26 cellular contexts compared by ENCODE assay signal in the genomic region with DNA sequence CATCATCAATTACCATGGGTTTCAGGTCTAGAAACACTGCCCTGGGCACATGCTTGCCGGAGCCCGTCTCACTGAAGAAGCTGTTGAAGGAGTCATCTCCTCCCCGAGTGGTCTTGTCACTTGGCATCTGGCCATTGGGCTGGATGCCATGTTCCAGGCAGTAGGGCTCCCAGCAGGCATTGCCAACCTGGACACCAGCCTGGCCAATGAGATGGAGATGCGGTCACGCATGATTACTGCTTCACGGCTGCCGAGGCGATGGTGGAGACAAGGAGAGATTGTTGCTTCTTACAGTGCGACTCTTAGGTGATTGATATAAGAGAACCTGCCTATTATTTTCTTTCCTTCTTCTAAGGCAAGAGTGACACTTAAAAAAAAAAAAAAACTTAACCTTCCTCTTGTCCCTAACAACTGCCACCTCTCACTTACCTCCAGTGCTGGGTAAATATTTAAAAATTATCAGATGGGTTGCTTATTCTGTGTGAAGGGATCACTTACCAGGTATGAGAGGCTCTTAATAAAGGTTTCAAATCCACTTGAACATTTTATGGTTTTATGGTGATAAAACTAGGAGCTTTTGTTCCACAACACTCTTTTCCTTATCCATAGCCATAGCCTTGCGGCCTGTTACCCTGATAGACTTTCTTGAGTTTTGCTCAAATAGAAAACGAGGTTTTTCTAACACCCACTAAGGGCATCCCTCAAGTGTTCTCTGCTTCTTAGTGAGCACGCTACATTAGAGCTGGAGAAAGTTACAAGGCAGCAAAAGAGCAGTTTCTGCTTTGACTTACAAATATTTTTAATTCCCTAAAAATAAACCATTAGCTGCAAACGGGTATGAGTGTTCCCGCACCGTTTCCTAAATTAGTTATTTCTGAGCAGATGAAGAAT. TPM values are rescaled to one million over a fixed set of nuclear protein-coding genes. Genes with fewer than 3 reads are reported as not detected.
DNase-seq lines count a peak whose midpoint lies in the region; ATAC-seq, FAIRE-seq and TF ChIP-seq lines count a peak whose summit lies in the region.
"Had no signal": no experiment of that assay in that cellular context is flagged by ENCODE, and none has a peak within 500 bp of the region (broad histone marks: within the 10 kb centered on the region; RNA-seq: fewer than 3 reads in every experiment).

No MANE protein-coding gene starts in this region.

- ATAC-seq in upper lobe of left lung (ENCODE audit: low FRiP score in 2 of 2) (peak; percentile 42 to 81), omental fat pad (ENCODE audit: low FRiP score) (no peak), HG02840 (IDR thresholded peaks at IDR 0.05; ENCODE audit: low FRiP score, unreplicated experiment) (no peak)
- ATAC-seq: gastrocnemius medialis; naive thymus-derived CD8-positive, alpha-beta T cell; T-helper 17 cell had no signal

- H3K9me3 ChIP-seq in upper lobe of left lung (no peaks in the 10 kb centered on the region), small intestine (ENCODE audit: control insufficient read depth, low read depth) (no peaks in the 10 kb centered on the region)
- H3K9me3 ChIP-seq: ascending aorta, gastrocnemius medialis, HAP-1 had no signal

- H3K27ac ChIP-seq in upper lobe of left lung: peak overlapping the region in 1 of 4 donors; percentile 43
- H3K27ac ChIP-seq in small intestine (ENCODE audit: low read depth in 1 of 2, low read length in 1 of 2): no peak overlapping the region
- H3K27ac ChIP-seq: ascending aorta, C4-2B, gastrocnemius medialis, parathyroid adenoma, WERI-Rb-1 had no signal

- H3K36me3 ChIP-seq in upper lobe of left lung (no peaks in the 10 kb centered on the region), small intestine (ENCODE audit: control insufficient read depth in 2 of 2, insufficient read depth in 2 of 2, low read length in 2 of 2) (no peaks in the 10 kb centered on the region)
- H3K36me3 ChIP-seq: ascending aorta, gastrocnemius medialis, HAP-1, WERI-Rb-1 had no signal

- peak in 1 of 4 donors; percentile 51 for TF ChIP-seq EP300 in upper lobe of left lung (IDR thresholded peaks at IDR 0.05)

- TF ChIP-seq CTCF in upper lobe of left lung (IDR thresholded peaks at IDR 0.05): no peak
- no peak for TF ChIP-seq CTCF in omental fat pad (IDR thresholded peaks at IDR 0.05)

- 66 to 75% methylated on average over 12 to 15 of the region's 15 CpGs for WGBS in upper lobe of left lung, 2 donors
- 85 to 89% (median 89%) methylated on average over 15 of the region's 15 CpGs for WGBS in small intestine, 3 donors

- DNase-seq in NCI-H748 (lab: John Stamatoyannopoulos, UW; ENCODE audit: unreplicated experiment) (peak; percentile 34), NCI-H748 treated with DMSO at 0.1 percent for 48 hours (lab: John Stamatoyannopoulos, UW) (no peak), NCI-H1105 (lab: John Stamatoyannopoulos, UW) (peak; percentile 71), NCI-H510A treated with DMSO at 0.1 percent for 48 hours (lab: John Stamatoyannopoulos, UW) (peak; percentile 77), upper lobe of left lung (peak in 1 of 2 donors; percentile 22), omental fat pad (ENCODE audit: low spot score) (no peak), small intestine (no peak)
- DNase-seq: activated CD4-positive, alpha-beta T cell treated with anti-CD3 and anti-CD28 coated beads, Interleukin-2, amount 50 U/mL, for 4 hours; activated naive CD4-positive, alpha-beta T cell treated with anti-CD3 and anti-CD28 coated beads, Interleukin-2, amount 50 U/mL, for 16 hours; effector CD4-positive, alpha-beta T cell; gastrocnemius medialis; IMR-90; kidney glomerular epithelial cell; MV-4-11; naive thymus-derived CD8-positive, alpha-beta T cell; NCI-H226; OCI-M1; SHP77 treated with DMSO at 0.1 percent for 48 hours; T-helper 17 cell; trophoblast cell; WERI-Rb-1 had no signal

- H3K4me3 ChIP-seq in upper lobe of left lung (no peak overlapping the region), small intestine (ENCODE audit: low read depth in 1 of 2, low read length in 2 of 2) (no peak overlapping the region)
- H3K4me3 ChIP-seq: ascending aorta, gastrocnemius medialis, HAP-1 had no signal

- FAIRE-seq in small intestine (lab: Jason Lieb, UNC): no peak

- H3K4me1 ChIP-seq in upper lobe of left lung: peaks cover 0 to 8% (median 0%) of the 10 kb centered on the region in 4 donors
- no peaks in the 10 kb centered on the region for H3K4me1 ChIP-seq in small intestine (ENCODE audit: control insufficient read depth in 2 of 2, insufficient read depth in 1 of 2, low read depth in 1 of 2, low read length in 1 of 2)
- H3K4me1 ChIP-seq: ascending aorta, gastrocnemius medialis, HAP-1, parathyroid adenoma had no signal

- TF ChIP-seq POLR2A in upper lobe of left lung (IDR thresholded peaks at IDR 0.05): no peak

- H3K27me3 ChIP-seq in upper lobe of left lung (no peaks in the 10 kb centered on the region), small intestine (ENCODE audit: control insufficient read depth in 2 of 2, insufficient read depth in 2 of 2, low read length in 2 of 2) (no peaks in the 10 kb centered on the region)
- H3K27me3 ChIP-seq: ascending aorta, gastrocnemius medialis had no signal

RNA-seq across cellular contexts. Expression of gene NIM1K, which starts 41.2 kb away (rescaled TPM):
- total RNA-seq in upper lobe of left lung (10 to 100 TPM in 1 of 6 donors, 1 to 10 TPM in 5; 1.8 to 29.3 (median 4.6) TPM), omental fat pad (under 1 TPM in 3 of 4 donors, not detected in 1; 0.12 to 0.79 (median 0.19) TPM)
- under 1 TPM in 1 of 3 donors, not detected in 2; 0.42 TPM for polyA plus RNA-seq in small intestine
- total RNA-seq: ascending aorta had no signal
- polyA plus RNA-seq: naive thymus-derived CD8-positive, alpha-beta T cell had no signal

Comparison
In these comparisons a context has a peak if more than half of its experiments do, and no peak if none do; other contexts are left out.
1. DNase-seq: peak in NCI-H748 (single experiment), NCI-H1105 (single experiment) and NCI-H510A treated with DMSO at 0.1 percent for 48 hours (single experiment); none in NCI-H748 treated with DMSO at 0.1 percent for 48 hours (single experiment), omental fat pad (single experiment) and small intestine (single experiment).
2. ATAC-seq: peak in upper lobe of left lung (2 of 2); none in omental fat pad (single experiment) and HG02840 (single experiment).